ENCODE assay signal across 26 cellular contexts in genomic region chr12:76706761-76707160, GRCh38.
"Had no signal": no experiment of that assay in that cellular context is flagged by ENCODE, and none has a peak within 500 bp of the region (broad histone marks: within the 10 kb centered on the region; RNA-seq: fewer than 3 reads in every experiment).

No MANE protein-coding gene starts in this region.

- H3K4me3 Mint-ChIP-seq: activated naive CD4-positive, alpha-beta T cell treated with anti-CD3 and anti-CD28 coated beads for 36 hours; activated naive CD8-positive, alpha-beta T cell treated with anti-CD3 and anti-CD28 coated beads for 36 hours; activated T-helper 1 cell treated with anti-CD3 and anti-CD28 coated beads, Interleukin-12 subunit alpha, Interleukin-12 subunit beta, Interleukin-2, Interleukin-4 antibody, amounts not matched to agents 30 ng/mL and 10 ng/mL and 1 ng/mL, durations not matched to agents 14 hours and 24 hours and 36 hours; nephron progenitor cell; T-helper 17 cell had no signal

- H3K4me1 ChIP-seq: adrenal gland, ascending aorta, pancreas, prostate gland had no signal

- H3K27ac ChIP-seq: adrenal gland, ascending aorta, brain microvascular endothelial cell, coronary artery, dorsolateral prefrontal cortex, pancreas, prostate gland, spleen, WERI-Rb-1 had no signal

- H3K27ac Mint-ChIP-seq: activated naive CD4-positive, alpha-beta T cell treated with anti-CD3 and anti-CD28 coated beads for 36 hours; activated naive CD8-positive, alpha-beta T cell treated with anti-CD3 and anti-CD28 coated beads for 36 hours; activated T-helper 1 cell treated with anti-CD3 and anti-CD28 coated beads, Interleukin-12 subunit alpha, Interleukin-12 subunit beta, Interleukin-2, Interleukin-4 antibody, amounts not matched to agents 30 ng/mL and 10 ng/mL and 1 ng/mL, durations not matched to agents 14 hours and 24 hours and 36 hours had no signal

- H3K9me3 ChIP-seq: adrenal gland, ascending aorta, pancreas, prostate gland, spleen, tibial nerve had no signal

- H3K9me3 Mint-ChIP-seq: activated naive CD4-positive, alpha-beta T cell treated with anti-CD3 and anti-CD28 coated beads for 36 hours; activated naive CD8-positive, alpha-beta T cell treated with anti-CD3 and anti-CD28 coated beads for 36 hours; activated T-helper 1 cell treated with anti-CD3 and anti-CD28 coated beads, Interleukin-12 subunit alpha, Interleukin-12 subunit beta, Interleukin-2, Interleukin-4 antibody, amounts not matched to agents 30 ng/mL and 10 ng/mL and 1 ng/mL, durations not matched to agents 14 hours and 24 hours and 36 hours; nephron progenitor cell had no signal

- H3K4me3 ChIP-seq: adrenal gland, ascending aorta, coronary artery, dorsolateral prefrontal cortex, pancreas, prostate gland, spleen, tibial nerve had no signal

- ATAC-seq: activated CD4-positive, CD25-positive, alpha-beta regulatory T cell treated with anti-CD3 and anti-CD28 coated beads, Interleukin-2, amount 50 U/mL, for 24 hours; esophagus mucosa; left cardiac atrium; left ventricle myocardium superior; pancreas; T-helper 17 cell had no signal

- H3K36me3 ChIP-seq: adrenal gland, ascending aorta, brain microvascular endothelial cell, pancreas, prostate gland, spleen, tibial nerve, WERI-Rb-1 had no signal

- H3K27me3 ChIP-seq: adrenal gland, ascending aorta, brain microvascular endothelial cell, dorsolateral prefrontal cortex, pancreas, spleen, tibial nerve had no signal

- DNase-seq: activated CD4-positive, alpha-beta T cell treated with anti-CD3 and anti-CD28 coated beads for 48 hours; activated CD4-positive, alpha-beta T cell treated with anti-CD3 and anti-CD28 coated beads, Interleukin-2, amount 50 U/mL, for 48 hours; activated CD8-positive, alpha-beta memory T cell treated with anti-CD3 and anti-CD28 coated beads, Interleukin-2, amount 50 U/mL, for 4 hours; activated effector memory CD4-positive, alpha-beta T cell treated with anti-CD3 and anti-CD28 coated beads, Interleukin-2, amount 50 U/mL, for 16 hours; activated naive CD4-positive, alpha-beta T cell treated with anti-CD3 and anti-CD28 coated beads for 36 hours; activated naive CD8-positive, alpha-beta T cell treated with anti-CD3 and anti-CD28 coated beads for 36 hours; activated T-cell treated with anti-CD3 and anti-CD28 coated beads, Interleukin-2, amount 50 U/mL, for 1 hour; adrenal gland; brain microvascular endothelial cell; dorsolateral prefrontal cortex; left cardiac atrium; left ventricle myocardium superior; nephron progenitor cell; pancreas; spleen; stimulated activated naive CD4-positive, alpha-beta T cell treated with Interleukin-2 at 50 U/mL for 16 hours; T-helper 17 cell; T1000; WERI-Rb-1 had no signal

- H3K36me3 Mint-ChIP-seq: activated naive CD8-positive, alpha-beta T cell treated with anti-CD3 and anti-CD28 coated beads for 36 hours had no signal
